ENCODE assay signal across 8 cellular contexts in the genomic region with DNA sequence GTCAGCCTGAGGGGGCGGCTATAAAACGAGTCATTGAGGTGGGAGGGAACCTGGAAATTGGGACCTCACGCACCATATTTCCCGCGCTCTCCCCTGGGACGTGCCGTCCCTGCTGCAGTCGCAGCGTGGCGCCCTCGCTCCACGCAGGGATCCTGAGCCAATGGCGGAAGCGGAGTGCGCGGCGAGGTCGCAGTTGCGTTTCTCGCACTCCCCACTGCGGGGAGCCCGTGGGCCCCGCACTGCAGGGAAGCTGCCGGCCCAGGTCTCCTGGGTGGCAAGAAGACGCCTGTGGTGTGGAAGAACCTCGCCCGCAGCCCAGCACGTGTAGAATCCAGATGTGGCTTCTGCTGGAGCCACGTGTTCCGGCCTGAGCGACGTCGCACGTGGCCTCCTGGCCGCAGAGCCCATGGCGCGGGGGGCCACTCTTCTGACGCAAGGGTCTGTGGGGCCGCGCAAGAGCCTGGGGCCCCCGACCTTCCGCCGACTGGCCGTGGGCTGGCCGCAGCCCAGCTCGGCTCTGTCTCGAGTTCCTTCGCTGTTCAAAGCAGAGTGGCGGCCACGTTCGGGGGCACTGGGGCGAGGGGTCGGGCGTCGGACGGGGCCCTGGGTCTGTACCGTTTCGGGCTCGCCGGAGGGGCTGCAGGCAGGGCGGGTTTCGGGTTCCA. TPM values are rescaled to one million over a fixed set of nuclear protein-coding genes. Genes with fewer than 3 reads are reported as not detected.
A peak's percentile ranks its signal among the peaks of the same experiment; 100 is the strongest.
DNase-seq lines count a peak whose midpoint lies in the region; ATAC-seq and TF ChIP-seq lines count a peak whose summit lies in the region.

No MANE protein-coding gene starts in this region.

- intact Hi-C loops in activated naive CD4-positive, alpha-beta T cell treated with anti-CD3 and anti-CD28 coated beads for 36 hours (cut with micrococcal nuclease): loop anchor here (1.0 kb wide), 6 partner anchors 93 to 452 kb away; no protein-coding TSS in a partner anchor
- intact Hi-C loops in posterior cingulate gyrus (cut with DNase I) (loop anchor here (2.0 to 5.0 kb wide), 2 partner anchors 180 to 317 kb away; no protein-coding TSS in a partner anchor), upper lobe of right lung (cut with DNase I) (no loop called here)

- peak; percentile 96 for TF ChIP-seq CTCF in GM12872 (IDR thresholded peaks at IDR 0.05; ENCODE audit: insufficient read depth, low read depth, low read length)
- peak; percentile 81 for TF ChIP-seq CTCF in glutamatergic neuron (IDR thresholded peaks at IDR 0.05; ENCODE audit: partially characterized antibody, unreplicated experiment)
- TF ChIP-seq CTCF in upper lobe of right lung (IDR thresholded peaks at IDR 0.05): peak; percentile 66

- peaks cover 7% of the 10 kb centered on the region for H3K36me3 Mint-ChIP-seq in activated naive CD4-positive, alpha-beta T cell treated with anti-CD3 and anti-CD28 coated beads for 36 hours (ENCODE audit: low read depth)
- H3K36me3 Mint-ChIP-seq in glutamatergic neuron (ENCODE audit: unreplicated experiment): peaks cover 5% of the 10 kb centered on the region

- H3K9me3 ChIP-seq in upper lobe of right lung: no peaks in the 10 kb centered on the region

- no peak overlapping the region for H3K27ac Mint-ChIP-seq in activated naive CD4-positive, alpha-beta T cell treated with anti-CD3 and anti-CD28 coated beads for 36 hours
- no peak overlapping the region for H3K27ac Mint-ChIP-seq in glutamatergic neuron (ENCODE audit: unreplicated experiment)

- H3K9me3 Mint-ChIP-seq in activated naive CD4-positive, alpha-beta T cell treated with anti-CD3 and anti-CD28 coated beads for 36 hours: no peaks in the 10 kb centered on the region
- H3K9me3 Mint-ChIP-seq in glutamatergic neuron (ENCODE audit: unreplicated experiment): peaks cover 5% of the 10 kb centered on the region

- peaks cover 11% of the 10 kb centered on the region for H3K4me1 ChIP-seq in upper lobe of right lung

- no peak overlapping the region for H3K4me3 Mint-ChIP-seq in activated naive CD4-positive, alpha-beta T cell treated with anti-CD3 and anti-CD28 coated beads for 36 hours
- no peak overlapping the region for H3K4me3 Mint-ChIP-seq in glutamatergic neuron (ENCODE audit: unreplicated experiment)

- peaks cover 9% of the 10 kb centered on the region for H3K4me1 Mint-ChIP-seq in activated naive CD4-positive, alpha-beta T cell treated with anti-CD3 and anti-CD28 coated beads for 36 hours (ENCODE audit: low read depth)
- H3K4me1 Mint-ChIP-seq in glutamatergic neuron (ENCODE audit: low read depth, unreplicated experiment): no peaks in the 10 kb centered on the region

- no peak overlapping the region for H3K4me3 ChIP-seq in upper lobe of right lung

- H3K27me3 ChIP-seq in upper lobe of right lung: peaks cover 48% of the 10 kb centered on the region

- H3K27me3 Mint-ChIP-seq in activated naive CD4-positive, alpha-beta T cell treated with anti-CD3 and anti-CD28 coated beads for 36 hours (ENCODE audit: low read depth): peaks cover 20% of the 10 kb centered on the region
- peaks cover 19% of the 10 kb centered on the region for H3K27me3 Mint-ChIP-seq in glutamatergic neuron (ENCODE audit: unreplicated experiment)

- DNase-seq in RPMI7951 (ENCODE audit: low read depth) (peak; percentile 44), glutamatergic neuron (peak; percentile 83), posterior cingulate gyrus (peak; percentile 46 to 97 (median 70)), upper lobe of right lung (peak; percentile 86)
- DNase-seq in activated naive CD4-positive, alpha-beta T cell treated with anti-CD3 and anti-CD28 coated beads for 36 hours: peak; percentile 85

- CTCF ChIA-PET in activated naive CD4-positive, alpha-beta T cell treated with anti-CD3 and anti-CD28 coated beads for 36 hours (lab: Charles Lee): interaction anchor here (0.6 to 4.2 kb wide), 18 partner anchors 9 to 452 kb away, joined by 3 to 35 read pairs (median 4); a partner anchor contains a TSS

- ATAC-seq in HG03045 (IDR thresholded peaks at IDR 0.05; ENCODE audit: unreplicated experiment) (peak; percentile 68), upper lobe of right lung (peak; percentile 95), HG03457 (IDR thresholded peaks at IDR 0.05; ENCODE audit: unreplicated experiment) (no peak)

- H3K36me3 ChIP-seq in upper lobe of right lung: no peaks in the 10 kb centered on the region

- H3K27ac ChIP-seq in upper lobe of right lung: no peak overlapping the region

RNA-seq across cellular contexts. Expression of a gene that starts 26.4 kb away (rescaled TPM):
- total RNA-seq in RPMI7951 (2014; rRNA removed; shearing (Covaris generic)): 4.1 and 5.0 TPM in 2 replicates
- total RNA-seq in activated naive CD4-positive, alpha-beta T cell treated with anti-CD3 and anti-CD28 coated beads for 36 hours: 10 to 100 TPM; 34.6 to 38.4 TPM
- total RNA-seq in glutamatergic neuron (ENCODE audit: unreplicated experiment) (49.6 TPM), upper lobe of right lung (36.8 TPM)

RNA-seq across cellular contexts. Expression of a gene that starts 32.5 kb away (rescaled TPM):
- total RNA-seq in RPMI7951 (2014; rRNA removed; shearing (Covaris generic)): 189 and 282 TPM in 2 replicates
- 100 to 1,000 TPM; 427 to 442 TPM for total RNA-seq in activated naive CD4-positive, alpha-beta T cell treated with anti-CD3 and anti-CD28 coated beads for 36 hours
- total RNA-seq in glutamatergic neuron (ENCODE audit: unreplicated experiment): 284 TPM
- total RNA-seq in upper lobe of right lung: 110 TPM

RNA-seq across cellular contexts. Expression of a gene that starts 42.5 kb away (rescaled TPM):
- total RNA-seq in RPMI7951 (2014; rRNA removed; shearing (Covaris generic)): 0.10 and 0.24 TPM in 2 replicates
- total RNA-seq in activated naive CD4-positive, alpha-beta T cell treated with anti-CD3 and anti-CD28 coated beads for 36 hours: 10 to 100 TPM; 58.3 to 59.3 TPM
- total RNA-seq in glutamatergic neuron (ENCODE audit: unreplicated experiment) (22.3 TPM), upper lobe of right lung (18.2 TPM)

Comparison
In these comparisons a context has a peak if more than half of its experiments do, and no peak if none do; other contexts are left out.
1. RNA of a gene that starts 42.5 kb away (total RNA-seq): 58.3 to 59.3 TPM in activated naive CD4-positive, alpha-beta T cell treated with anti-CD3 and anti-CD28 coated beads for 36 hours, 22.3 TPM in glutamatergic neuron (single experiment) and 18.2 TPM in upper lobe of right lung (single experiment); 0.10 to 0.24 TPM in RPMI7951; every median in the first group is over 10 times any median in the second.
2. Peak in every context shown above with its lines, with median percentiles within 50 percentile points of each other: CTCF ChIP-seq and DNase-seq.